Comparison of ENCODE assay signal across 1 cellular context in genomic region chr16:85492617-85492957, GRCh38.
TF ChIP-seq lines count a peak whose summit lies in the region.

No MANE protein-coding gene starts in this region.

TF ChIP-seq in SK-N-SH treated with all-trans-retinoic acid at 6 μM for 48 hours, 23 proteins besides CTCF, POLR2A, EP300 and RAD21 (continued from another document):
- TF ChIP-seq, protein P1, sequence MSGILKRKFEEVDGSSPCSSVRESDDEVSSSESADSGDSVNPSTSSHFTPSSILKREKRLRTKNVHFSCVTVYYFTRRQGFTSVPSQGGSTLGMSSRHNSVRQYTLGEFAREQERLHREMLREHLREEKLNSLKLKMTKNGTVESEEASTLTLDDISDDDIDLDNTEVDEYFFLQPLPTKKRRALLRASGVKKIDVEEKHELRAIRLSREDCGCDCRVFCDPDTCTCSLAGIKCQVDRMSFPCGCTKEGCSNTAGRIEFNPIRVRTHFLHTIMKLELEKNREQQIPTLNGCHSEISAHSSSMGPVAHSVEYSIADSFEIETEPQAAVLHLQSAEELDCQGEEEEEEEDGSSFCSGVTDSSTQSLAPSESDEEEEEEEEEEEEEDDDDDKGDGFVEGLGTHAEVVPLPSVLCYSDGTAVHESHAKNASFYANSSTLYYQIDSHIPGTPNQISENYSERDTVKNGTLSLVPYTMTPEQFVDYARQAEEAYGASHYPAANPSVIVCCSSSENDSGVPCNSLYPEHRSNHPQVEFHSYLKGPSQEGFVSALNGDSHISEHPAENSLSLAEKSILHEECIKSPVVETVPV (CRISPR knock-in tag; IDR thresholded peaks at IDR 0.05), result no peak
- TF ChIP-seq ZNF70 (CRISPR knock-in tag; IDR thresholded peaks at IDR 0.05), result no peak
- no peak for TF ChIP-seq PPARA (CRISPR knock-in tag; IDR thresholded peaks at IDR 0.05; ENCODE audit: borderline replicate concordance)
- no peak for TF ChIP-seq ESRRG (CRISPR knock-in tag; IDR thresholded peaks at IDR 0.05)
- no peak for TF ChIP-seq TCF4 (CRISPR knock-in tag; IDR thresholded peaks at IDR 0.05; ENCODE audit: borderline replicate concordance)
- TF ChIP-seq ISL1 (CRISPR knock-in tag; IDR thresholded peaks at IDR 0.05), result no peak
- TF ChIP-seq, protein P2, sequence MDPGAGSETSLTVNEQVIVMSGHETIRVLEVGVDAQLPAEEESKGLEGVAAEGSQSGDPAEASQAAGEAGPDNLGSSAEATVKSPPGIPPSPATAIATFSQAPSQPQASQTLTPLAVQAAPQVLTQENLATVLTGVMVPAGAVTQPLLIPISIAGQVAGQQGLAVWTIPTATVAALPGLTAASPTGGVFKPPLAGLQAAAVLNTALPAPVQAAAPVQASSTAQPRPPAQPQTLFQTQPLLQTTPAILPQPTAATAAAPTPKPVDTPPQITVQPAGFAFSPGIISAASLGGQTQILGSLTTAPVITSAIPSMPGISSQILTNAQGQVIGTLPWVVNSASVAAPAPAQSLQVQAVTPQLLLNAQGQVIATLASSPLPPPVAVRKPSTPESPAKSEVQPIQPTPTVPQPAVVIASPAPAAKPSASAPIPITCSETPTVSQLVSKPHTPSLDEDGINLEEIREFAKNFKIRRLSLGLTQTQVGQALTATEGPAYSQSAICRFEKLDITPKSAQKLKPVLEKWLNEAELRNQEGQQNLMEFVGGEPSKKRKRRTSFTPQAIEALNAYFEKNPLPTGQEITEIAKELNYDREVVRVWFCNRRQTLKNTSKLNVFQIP (CRISPR knock-in tag; IDR thresholded peaks at IDR 0.05; ENCODE audit: borderline replicate concordance, low read depth), result no peak
